Comparison of ENCODE assay signal across 33 cellular contexts in the genomic region with DNA sequence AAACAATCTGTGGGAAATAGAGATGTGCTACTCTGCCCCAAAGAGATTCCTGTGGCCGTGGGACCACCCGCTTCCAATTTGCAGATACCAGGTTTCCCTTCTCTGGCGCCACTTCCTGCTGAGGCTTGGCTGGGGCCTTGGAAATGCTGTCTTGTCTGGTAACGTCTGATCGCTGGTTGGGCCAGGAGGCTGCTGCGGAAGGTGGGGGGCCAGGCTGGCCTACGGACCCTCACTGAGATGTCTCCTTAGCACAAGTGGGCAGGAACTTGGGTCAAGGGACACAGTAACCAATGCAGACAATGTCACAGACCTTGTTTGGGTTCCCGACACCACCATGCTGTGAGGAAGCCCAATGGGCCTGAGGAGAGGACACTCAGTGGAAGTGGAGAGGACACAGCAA. TPM values are rescaled to one million over a fixed set of nuclear protein-coding genes. Genes with fewer than 3 reads are reported as not detected.
"Had no signal": no experiment of that assay in that cellular context is flagged by ENCODE, and none has a peak within 500 bp of the region (broad histone marks: within the 10 kb centered on the region; RNA-seq: fewer than 3 reads in every experiment).

No MANE protein-coding gene starts in this region.

- H3K4me3 ChIP-seq: adrenal gland, body of pancreas, breast epithelium, K562 had no signal

- H3K4me1 ChIP-seq: adrenal gland, body of pancreas, breast epithelium had no signal

- DNase-seq: activated B cell treated with CpG ODN at 0.5 μM for 24 hours; activated CD4-positive, alpha-beta memory T cell treated with anti-CD3 and anti-CD28 coated beads for 36 hours; activated CD4-positive, alpha-beta T cell treated with anti-CD3 and anti-CD28 coated beads for 4 hours; activated CD4-positive, alpha-beta T cell treated with anti-CD3 and anti-CD28 coated beads, Interleukin-2, amount 50 U/mL, for 1 hour; activated CD4-positive, CD25-positive, alpha-beta regulatory T cell treated with anti-CD3 and anti-CD28 coated beads, Interleukin-2, amount 50 U/mL, for 72 hours; activated CD8-positive, alpha-beta memory T cell treated with anti-CD3 and anti-CD28 coated beads, Interleukin-2, amount 10 ng/mL, durations not matched to agents 7 days and 5 days; activated effector memory CD4-positive, alpha-beta T cell treated with anti-CD3 and anti-CD28 coated beads, Interleukin-2, amount 50 U/mL, for 16 hours; activated naive CD4-positive, alpha-beta T cell; activated T-cell treated with anti-CD3 and anti-CD28 coated beads, Interleukin-2, amount 50 U/mL, for 1 hour; activated T-cell treated with anti-CD3 and anti-CD28 coated beads, Interleukin-2, amount 50 U/mL, for 72 hours; adrenal gland; body of pancreas; caudate nucleus; Karpas-422; NCI-H1105 treated with DMSO at 0.1 percent for 48 hours; NCI-H1436; NCI-H1694; NCI-H1930; NCI-H2081 treated with DMSO at 0.1 percent for 48 hours; NCI-H226; NCI-H524 treated with DMSO at 0.1 percent for 48 hours; SIG-M5; T-helper 1 cell; T-helper 2 cell; T-helper 9 cell had no signal

- H3K9me3 ChIP-seq: adrenal gland had no signal

- H3K27me3 ChIP-seq: adrenal gland, body of pancreas, breast epithelium had no signal

- ATAC-seq: activated CD8-positive, alpha-beta memory T cell treated with anti-CD3 and anti-CD28 coated beads, Interleukin-2, amount 10 ng/mL, durations not matched to agents 7 days and 5 days; activated naive CD4-positive, alpha-beta T cell treated with anti-CD3 and anti-CD28 coated beads, Interleukin-2, amount 50 U/mL, for 72 hours; activated T-cell treated with anti-CD3 and anti-CD28 coated beads, Interleukin-2, amount 50 U/mL, for 72 hours; activated T-helper 17 cell treated with anti-CD3 and anti-CD28 coated beads, Interleukin-2, amount 50 U/mL, for 72 hours; body of pancreas; K562; Panc1; SK-N-SH treated with all-trans-retinoic acid at 6 μM for 48 hours had no signal

- H3K36me3 ChIP-seq: adrenal gland, breast epithelium had no signal

- H3K27ac ChIP-seq: adrenal gland, body of pancreas, breast epithelium, VCaP had no signal

RNA-seq across cellular contexts. Expression of a gene that starts 31.7 kb away (rescaled TPM):
- total RNA-seq: activated B cell treated with CpG ODN at 0.5 μM for 24 hours; activated CD4-positive, alpha-beta memory T cell treated with anti-CD3 and anti-CD28 coated beads for 36 hours; activated CD8-positive, alpha-beta memory T cell treated with anti-CD3 and anti-CD28 coated beads, Interleukin-2, amount 10 ng/mL, durations not matched to agents 7 days and 5 days; activated naive CD4-positive, alpha-beta T cell treated with anti-CD3 and anti-CD28 coated beads, Interleukin-2, amount 50 U/mL, for 72 hours; activated T-cell treated with anti-CD3 and anti-CD28 coated beads, Interleukin-2, amount 50 U/mL, for 72 hours; activated T-helper 17 cell treated with anti-CD3 and anti-CD28 coated beads, Interleukin-2, amount 50 U/mL, for 72 hours; adrenal gland; body of pancreas; K562; RPMI7951 had no signal
- polyA plus RNA-seq: K562 had no signal
